Comparison of ENCODE assay signal across 3 cellular contexts in the genomic region with DNA sequence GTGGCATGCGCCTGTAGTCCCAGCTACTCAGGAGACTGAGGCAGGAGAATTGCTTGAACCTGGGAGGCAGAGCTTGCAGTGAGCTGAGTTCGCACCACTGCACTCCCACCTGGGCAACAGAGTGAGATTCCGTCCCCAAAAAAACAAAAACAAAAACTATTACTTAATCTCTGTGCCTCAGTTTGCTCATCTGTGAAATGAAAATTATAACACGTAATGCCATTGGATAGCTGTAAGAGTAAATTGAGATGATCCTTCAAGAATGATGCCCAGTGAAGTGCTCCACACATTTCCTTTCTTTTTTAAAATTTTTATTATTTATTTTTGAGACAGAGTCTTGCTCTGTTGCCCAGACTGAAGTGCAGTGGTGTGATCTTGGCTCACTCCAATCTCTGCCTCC.
A peak's percentile ranks its signal among the peaks of the same experiment; 100 is the strongest.
TF ChIP-seq lines count a peak whose summit lies in the region.

No MANE protein-coding gene starts in this region.

TF ChIP-seq in A549, 52 proteins besides CTCF, POLR2A, EP300 and RAD21:
- TF ChIP-seq KDM1A (IDR thresholded peaks at IDR 0.05; ENCODE audit: low read depth), result peak; percentile 65; the same call in 1 of the 2 replicates
- TF ChIP-seq CHD4 (IDR thresholded peaks at IDR 0.05; ENCODE audit: borderline replicate concordance), result 0 out of 2 replicates have a peak, but pooled peaks have one; percentile 74

TF ChIP-seq in HEK293, 187 proteins besides CTCF, POLR2A, EP300 and RAD21:
- TF ChIP-seq ZNF121 (tag by site-specific recombination; IDR thresholded peaks at IDR 0.05), result peak; percentile 37; the same call in 1 of the 2 replicates
TF ChIP-seq in HEK293: peak in this region for 1; not testable (repeated sequence) for 186.

TF ChIP-seq in K562, 482 proteins besides CTCF, POLR2A, EP300 and RAD21:
- TF ChIP-seq RBM25 (IDR thresholded peaks at IDR 0.05; ENCODE audit: low read depth, low read length, severe bottlenecking), result peak; percentile 60
